ENCODE assay signal across 9 cellular contexts in genomic region chr14:31527087-31527486, GRCh38. TPM values are rescaled to one million over a fixed set of nuclear protein-coding genes. Genes with fewer than 3 reads are reported as not detected.
"Had no signal": no experiment of that assay in that cellular context is flagged by ENCODE, and none has a peak within 500 bp of the region (broad histone marks: within the 10 kb centered on the region; RNA-seq: fewer than 3 reads in every experiment).

No MANE protein-coding gene starts in this region.

- H3K4me3 Mint-ChIP-seq: IgD-negative memory B cell had no signal

- H3K27me3 Mint-ChIP-seq: IgD-negative memory B cell had no signal

- ATAC-seq: HepG2 had no signal

- H3K4me1 Mint-ChIP-seq: IgD-negative memory B cell had no signal

- H3K36me3 Mint-ChIP-seq: IgD-negative memory B cell had no signal

- H3K9me3 Mint-ChIP-seq: IgD-negative memory B cell had no signal

- H3K27ac Mint-ChIP-seq: IgD-negative memory B cell had no signal

- DNase-seq: GOT3, H7, HCEC 1CT, KBM-7 had no signal

- H3K27ac ChIP-seq: HL-60 had no signal

RNA-seq across cellular contexts. Expression of gene GPR33, which starts 39.2 kb away (rescaled TPM):
- total RNA-seq: H4, H7, HepG2, HT1080 had no signal
- polyA plus RNA-seq: HepG2, IgD-negative memory B cell had no signal
